ENCODE assay signal across 8 cellular contexts in genomic region chr1:212607924-212608208, GRCh38. TPM values are rescaled to one million over a fixed set of nuclear protein-coding genes. Genes with fewer than 3 reads are reported as not detected.
DNase-seq lines count a peak whose midpoint lies in the region; ATAC-seq lines count a peak whose summit lies in the region.

No MANE protein-coding gene starts in this region.

- DNase-seq in iPS DF 6.9 (ENCODE audit: low read depth, low spot score) (no peak), activated gamma-delta T cell (lab: John Stamatoyannopoulos, UW) (no peak)
- DNase-seq in stimulated activated effector memory CD8-positive, alpha-beta T cell treated with anti-CD3 and anti-CD28 coated beads, Interleukin-12 subunit alpha, Interleukin-12 subunit beta, amount 100 ng/mL, for 72 hours (ENCODE audit: low spot score in 2 of 2) = peak in 1 of 2 donors; percentile 31
- no peak for DNase-seq in central memory CD4-positive, alpha-beta T cell
- DNase-seq in effector CD4-positive, alpha-beta T cell = no peak

- WGBS in iPS DF 6.9 (ENCODE audit: insufficient coverage, insufficient read length) = no CpG with 5 or more reads among the region's 27 CpGs

- H3K27ac Mint-ChIP-seq in activated T-helper 17 cell treated with anti-CD3 and anti-CD28 coated beads, Interleukin-2, amount 50 U/mL, for 72 hours = peak overlapping the region; percentile 89
- H3K27ac Mint-ChIP-seq in stimulated activated effector memory CD8-positive, alpha-beta T cell treated with anti-CD3 and anti-CD28 coated beads, Interleukin-12 subunit alpha, Interleukin-12 subunit beta, amount 100 ng/mL, for 72 hours = peak overlapping the region; percentile 95

- H3K36me3 ChIP-seq in iPS DF 6.9 (ENCODE audit: control insufficient read depth, insufficient read depth, low read length) = no peaks in the 10 kb centered on the region

- ATAC-seq in GM19035 (IDR thresholded peaks at IDR 0.05; ENCODE audit: unreplicated experiment) = peak; percentile 10
- ATAC-seq in HG03025 (IDR thresholded peaks at IDR 0.05; ENCODE audit: low FRiP score, unreplicated experiment) = peak; percentile 7
- ATAC-seq in activated T-helper 17 cell treated with anti-CD3 and anti-CD28 coated beads, Interleukin-2, amount 50 U/mL, for 72 hours (replicated peaks) = peak; percentile 4
- peak; percentile 5 for ATAC-seq in stimulated activated effector memory CD8-positive, alpha-beta T cell treated with anti-CD3 and anti-CD28 coated beads, Interleukin-12 subunit alpha, Interleukin-12 subunit beta, amount 100 ng/mL, for 72 hours

- peak overlapping the region; percentile 62 for H3K4me3 ChIP-seq in iPS DF 6.9 (ENCODE audit: low read length)

- H3K4me3 Mint-ChIP-seq in activated T-helper 17 cell treated with anti-CD3 and anti-CD28 coated beads, Interleukin-2, amount 50 U/mL, for 72 hours = peak overlapping the region; percentile 93
- H3K4me3 Mint-ChIP-seq in stimulated activated effector memory CD8-positive, alpha-beta T cell treated with anti-CD3 and anti-CD28 coated beads, Interleukin-12 subunit alpha, Interleukin-12 subunit beta, amount 100 ng/mL, for 72 hours = peak overlapping the region; percentile 89

- H3K27ac ChIP-seq in iPS DF 6.9 (ENCODE audit: low read length) = no peak overlapping the region

- H3K4me1 ChIP-seq in iPS DF 6.9 (ENCODE audit: control insufficient read depth, insufficient read depth, low read length) = peaks cover 5% of the 10 kb centered on the region

- H3K27me3 ChIP-seq in iPS DF 6.9 (ENCODE audit: control insufficient read depth, insufficient read depth, low read length) = peaks cover 15% of the 10 kb centered on the region

- peaks cover 42% of the 10 kb centered on the region for H3K36me3 Mint-ChIP-seq in activated T-helper 17 cell treated with anti-CD3 and anti-CD28 coated beads, Interleukin-2, amount 50 U/mL, for 72 hours (ENCODE audit: low read depth)
- peaks cover 39% of the 10 kb centered on the region for H3K36me3 Mint-ChIP-seq in stimulated activated effector memory CD8-positive, alpha-beta T cell treated with anti-CD3 and anti-CD28 coated beads, Interleukin-12 subunit alpha, Interleukin-12 subunit beta, amount 100 ng/mL, for 72 hours

- H3K4me1 Mint-ChIP-seq in activated T-helper 17 cell treated with anti-CD3 and anti-CD28 coated beads, Interleukin-2, amount 50 U/mL, for 72 hours = peaks cover 22% of the 10 kb centered on the region
- peaks cover 45% of the 10 kb centered on the region for H3K4me1 Mint-ChIP-seq in stimulated activated effector memory CD8-positive, alpha-beta T cell treated with anti-CD3 and anti-CD28 coated beads, Interleukin-12 subunit alpha, Interleukin-12 subunit beta, amount 100 ng/mL, for 72 hours

- H3K9me3 Mint-ChIP-seq in activated T-helper 17 cell treated with anti-CD3 and anti-CD28 coated beads, Interleukin-2, amount 50 U/mL, for 72 hours = no peaks in the 10 kb centered on the region
- H3K9me3 Mint-ChIP-seq in stimulated activated effector memory CD8-positive, alpha-beta T cell treated with anti-CD3 and anti-CD28 coated beads, Interleukin-12 subunit alpha, Interleukin-12 subunit beta, amount 100 ng/mL, for 72 hours = no peaks in the 10 kb centered on the region

- H3K27me3 Mint-ChIP-seq in activated T-helper 17 cell treated with anti-CD3 and anti-CD28 coated beads, Interleukin-2, amount 50 U/mL, for 72 hours = peaks cover 38% of the 10 kb centered on the region

- no peaks in the 10 kb centered on the region for H3K9me3 ChIP-seq in iPS DF 6.9 (ENCODE audit: control insufficient read depth, insufficient read depth, low read length)

RNA-seq across cellular contexts. Expression of gene ATF3, which starts 0.7 kb away (rescaled TPM):
- 10 to 100 TPM; 26.7 to 35.6 TPM for total RNA-seq in activated T-helper 17 cell treated with anti-CD3 and anti-CD28 coated beads, Interleukin-2, amount 50 U/mL, for 72 hours
